Comparison of ENCODE assay signal across 10 cellular contexts in genomic region chr3:156685198-156685597, GRCh38. TPM values are rescaled to one million over a fixed set of nuclear protein-coding genes. Genes with fewer than 3 reads are reported as not detected.
DNase-seq lines count a peak whose midpoint lies in the region; TF ChIP-seq lines count a peak whose summit lies in the region.
"Had no signal": no experiment of that assay in that cellular context is flagged by ENCODE, and none has a peak within 500 bp of the region (broad histone marks: within the 10 kb centered on the region; RNA-seq: fewer than 3 reads in every experiment).

No MANE protein-coding gene starts in this region.

- H3K27me3 ChIP-seq in mesenchymal stem cell (ENCODE audit: control insufficient read depth in 1 of 2, insufficient read depth in 1 of 2, low read length in 2 of 2) (no peaks in the 10 kb centered on the region), tibial artery (no peaks in the 10 kb centered on the region)

- H4K91ac ChIP-seq in mesenchymal stem cell (ENCODE audit: low read length): no peak overlapping the region

- intact Hi-C loops in activated T-helper 1 cell treated with anti-CD3 and anti-CD28 coated beads, Interleukin-12 subunit alpha, Interleukin-12 subunit beta, Interleukin-2, Interleukin-4 antibody, amounts not matched to agents 30 ng/mL and 10 ng/mL and 1 ng/mL, durations not matched to agents 14 hours and 24 hours and 36 hours (cut with micrococcal nuclease): loop anchor here (1.0 kb wide), 2 partner anchors 8 to 9 kb away; no protein-coding TSS in a partner anchor
- intact Hi-C loops in tibial artery (cut with DNase I; ENCODE audit: low total_unique reads): no loop called here

- no peak overlapping the region for H2BK120ac ChIP-seq in mesenchymal stem cell (ENCODE audit: low read depth, low read length)

- H3K27me3 Mint-ChIP-seq in activated T-helper 1 cell treated with anti-CD3 and anti-CD28 coated beads, Interleukin-12 subunit alpha, Interleukin-12 subunit beta, Interleukin-2, Interleukin-4 antibody, amounts not matched to agents 30 ng/mL and 10 ng/mL and 1 ng/mL, durations not matched to agents 14 hours and 24 hours and 36 hours (ENCODE audit: insufficient read depth): no peaks in the 10 kb centered on the region

- peak overlapping the region; percentile 76 for H3K9ac ChIP-seq in mesenchymal stem cell (ENCODE audit: low read length)

- no peak overlapping the region for H2BK5ac ChIP-seq in mesenchymal stem cell (ENCODE audit: low read depth, low read length, poor library complexity, severe bottlenecking)

- no peak overlapping the region for H3K4me2 ChIP-seq in mesenchymal stem cell (ENCODE audit: low read length, poor library complexity, severe bottlenecking)

- no peak overlapping the region for H2AFZ ChIP-seq in mesenchymal stem cell (ENCODE audit: low read depth, low read length)

- H3K9me3 ChIP-seq in mesenchymal stem cell (ENCODE audit: control insufficient read depth, low read length) (no peaks in the 10 kb centered on the region), tibial artery (no peaks in the 10 kb centered on the region)

- no peak overlapping the region for H2BK12ac ChIP-seq in mesenchymal stem cell (ENCODE audit: low read length in 2 of 2)

- H2BK15ac ChIP-seq in mesenchymal stem cell (ENCODE audit: low read depth, poor library complexity, severe bottlenecking): no peak overlapping the region

- H2AK5ac ChIP-seq in mesenchymal stem cell (ENCODE audit: low read length, severe bottlenecking): no peak overlapping the region

- H3K36me3 ChIP-seq in mesenchymal stem cell (ENCODE audit: control insufficient read depth in 1 of 2, insufficient read depth in 2 of 2, low read depth in 1 of 2, low read length in 2 of 2) (peaks cover 0 to 10% of the 10 kb centered on the region in 2 experiments), tibial artery (peaks cover 0 to 8% (median 0%) of the 10 kb centered on the region in 3 donors)

- H3K4me1 Mint-ChIP-seq in activated T-helper 1 cell treated with anti-CD3 and anti-CD28 coated beads, Interleukin-12 subunit alpha, Interleukin-12 subunit beta, Interleukin-2, Interleukin-4 antibody, amounts not matched to agents 30 ng/mL and 10 ng/mL and 1 ng/mL, durations not matched to agents 14 hours and 24 hours and 36 hours (ENCODE audit: low read depth): peaks cover 88% of the 10 kb centered on the region

- no peak overlapping the region for H3K4ac ChIP-seq in mesenchymal stem cell (ENCODE audit: low read depth in 1 of 2, low read length in 2 of 2)

- no peaks in the 10 kb centered on the region for H3K79me1 ChIP-seq in mesenchymal stem cell (replicated peaks; ENCODE audit: low read length, poor library complexity, severe bottlenecking)

- 52% methylated on average over 2 of the region's 2 CpGs for WGBS in mesenchymal stem cell

- DNase-seq in EH (ENCODE audit: low read depth): peak; percentile 39
- DNase-seq in HCEC 1CT: peak; percentile 64
- no peak for DNase-seq in activated T-helper 1 cell treated with anti-CD3 and anti-CD28 coated beads, Interleukin-12 subunit alpha, Interleukin-12 subunit beta, Interleukin-2, Interleukin-4 antibody, amounts not matched to agents 30 ng/mL and 10 ng/mL and 1 ng/mL, durations not matched to agents 14 hours and 24 hours and 36 hours (ENCODE audit: low spot score)
- DNase-seq in mesenchymal stem cell: peak; percentile 76
- DNase-seq in tibial artery: no peak
- DNase-seq in activated gamma-delta T cell (lab: John Stamatoyannopoulos, UW): no peak
- no peak for DNase-seq in NCI-H524 (lab: John Stamatoyannopoulos, UW)
- DNase-seq: amniotic stem cell; SHP77 treated with DMSO at 0.1 percent for 48 hours; stimulated activated CD4-positive, alpha-beta T cell treated with anti-CD3 and anti-CD28 coated beads, Interleukin-2, amount 100 ng/mL, for 24 hours had no signal

- no peak overlapping the region for H4K8ac ChIP-seq in mesenchymal stem cell (ENCODE audit: low read length)

- no peak overlapping the region for H3K27ac ChIP-seq in mesenchymal stem cell (ENCODE audit: low read length, poor library complexity, severe bottlenecking)
- no peak overlapping the region for H3K27ac ChIP-seq in tibial artery

- no peaks in the 10 kb centered on the region for H3K9me3 Mint-ChIP-seq in activated T-helper 1 cell treated with anti-CD3 and anti-CD28 coated beads, Interleukin-12 subunit alpha, Interleukin-12 subunit beta, Interleukin-2, Interleukin-4 antibody, amounts not matched to agents 30 ng/mL and 10 ng/mL and 1 ng/mL, durations not matched to agents 14 hours and 24 hours and 36 hours

- H3K4me1 ChIP-seq in mesenchymal stem cell (ENCODE audit: control insufficient read depth, insufficient read depth, low read depth, low read length) (peaks cover 4% of the 10 kb centered on the region), tibial artery (peaks cover 0 to 96% (median 33%) of the 10 kb centered on the region in 4 donors)

- H3K23ac ChIP-seq in mesenchymal stem cell (ENCODE audit: low read length in 2 of 2): no peak overlapping the region

- H3K4me3 ChIP-seq in mesenchymal stem cell (ENCODE audit: insufficient read depth in 1 of 2, low read depth in 1 of 2, low read length in 2 of 2) (peak overlapping the region in 1 of 2 experiments; percentile 45), tibial artery (no peak overlapping the region)

- peak overlapping the region; percentile 61 for H3K4me3 Mint-ChIP-seq in activated T-helper 1 cell treated with anti-CD3 and anti-CD28 coated beads, Interleukin-12 subunit alpha, Interleukin-12 subunit beta, Interleukin-2, Interleukin-4 antibody, amounts not matched to agents 30 ng/mL and 10 ng/mL and 1 ng/mL, durations not matched to agents 14 hours and 24 hours and 36 hours

- H3K18ac ChIP-seq in mesenchymal stem cell (ENCODE audit: low read depth in 1 of 2, low read length in 2 of 2): no peak overlapping the region

- no peak overlapping the region for H3K14ac ChIP-seq in mesenchymal stem cell (ENCODE audit: low read length in 2 of 2)

- H3K36me3 Mint-ChIP-seq in activated T-helper 1 cell treated with anti-CD3 and anti-CD28 coated beads, Interleukin-12 subunit alpha, Interleukin-12 subunit beta, Interleukin-2, Interleukin-4 antibody, amounts not matched to agents 30 ng/mL and 10 ng/mL and 1 ng/mL, durations not matched to agents 14 hours and 24 hours and 36 hours (ENCODE audit: low read depth): peaks cover 41% of the 10 kb centered on the region

- H3K27ac Mint-ChIP-seq in activated T-helper 1 cell treated with anti-CD3 and anti-CD28 coated beads, Interleukin-12 subunit alpha, Interleukin-12 subunit beta, Interleukin-2, Interleukin-4 antibody, amounts not matched to agents 30 ng/mL and 10 ng/mL and 1 ng/mL, durations not matched to agents 14 hours and 24 hours and 36 hours: peak overlapping the region; percentile 45

- no peak for TF ChIP-seq CTCF in tibial artery (IDR thresholded peaks at IDR 0.05)

RNA-seq across cellular contexts. Expression of gene TIPARP, which starts 10.8 kb away (rescaled TPM):
- 20.8 and 21.9 TPM in 2 replicates for total RNA-seq in activated T-helper 1 cell treated with anti-CD3 and anti-CD28 coated beads, Interleukin-12 subunit alpha, Interleukin-12 subunit beta, Interleukin-2, Interleukin-4 antibody, amounts not matched to agents 30 ng/mL and 10 ng/mL and 1 ng/mL, durations not matched to agents 14 hours and 24 hours and 36 hours
- polyA plus RNA-seq in mesenchymal stem cell (2013, experiment 1 of 2): 6.3 TPM
- polyA plus RNA-seq in mesenchymal stem cell (2013, experiment 2 of 2): 5.7 TPM

Comparison
In these comparisons a context has a peak if more than half of its experiments do, and no peak if none do; other contexts are left out.
1. DNase-seq: peak in EH (single experiment), HCEC 1CT (single experiment) and mesenchymal stem cell (single experiment); none in activated T-helper 1 cell treated with anti-CD3 and anti-CD28 coated beads, Interleukin-12 subunit alpha, Interleukin-12 subunit beta, Interleukin-2, Interleukin-4 antibody, amounts not matched to agents 30 ng/mL and 10 ng/mL and 1 ng/mL, durations not matched to agents 14 hours and 24 hours and 36 hours (single experiment), tibial artery (0 of 2), activated gamma-delta T cell (single experiment) and NCI-H524 (0 of 2).